1 cellular context compared by ENCODE assay signal in the genomic region with DNA sequence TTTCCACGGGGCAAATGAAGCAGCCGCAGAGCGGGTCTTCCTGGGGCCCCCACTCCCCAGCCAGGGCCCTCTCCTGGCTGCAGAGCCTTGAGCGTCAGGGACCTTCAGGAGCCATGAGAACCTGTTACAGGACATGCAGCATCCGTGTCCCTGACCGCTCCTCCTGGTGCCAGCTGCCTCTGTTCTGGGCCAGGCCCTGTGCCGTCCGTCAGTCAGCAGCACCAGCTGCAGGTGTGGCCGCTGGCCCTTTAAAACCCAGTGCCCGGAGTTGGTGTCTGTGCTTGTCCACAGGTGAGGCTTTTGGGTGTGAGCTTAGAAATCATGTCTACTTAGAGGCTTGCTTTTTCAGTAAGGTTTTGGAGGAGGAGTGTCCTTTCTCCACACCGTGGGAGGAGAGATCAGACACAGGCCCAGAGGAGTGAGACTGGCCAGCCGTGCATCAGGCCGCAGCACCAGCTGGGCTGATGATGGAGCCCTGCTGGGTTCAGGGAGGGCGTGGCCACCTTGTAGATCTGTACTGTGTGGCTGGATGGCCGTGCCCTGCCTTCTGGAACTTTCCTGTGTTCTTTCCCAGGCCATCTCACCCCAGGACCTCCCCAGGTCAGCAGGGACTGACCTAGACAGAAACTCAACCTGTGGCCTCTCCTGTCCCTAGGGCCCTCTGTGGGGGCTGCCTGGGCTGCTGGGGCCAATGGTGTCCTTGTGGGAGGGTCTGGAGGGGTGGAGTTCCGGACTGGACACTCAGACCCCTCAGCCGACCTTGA.
A peak's percentile ranks its signal among the peaks of the same experiment; 100 is the strongest.
TF ChIP-seq lines count a peak whose summit lies in the region.

No MANE protein-coding gene starts in this region.

TF ChIP-seq in HepG2, 621 proteins besides CTCF, POLR2A, EP300 and RAD21 (continued from another document and continues in another):
- no peak for TF ChIP-seq HOXA3 (CRISPR knock-in tag; IDR thresholded peaks at IDR 0.05)
- TF ChIP-seq EEA1 (CRISPR knock-in tag; IDR thresholded peaks at IDR 0.05; ENCODE audit: borderline replicate concordance), result no peak
- peak; percentile 25; the same call in 1 of the 2 replicates for TF ChIP-seq TGIF2 (CRISPR knock-in tag; IDR thresholded peaks at IDR 0.05)
- no peak for TF ChIP-seq ZNF790 (CRISPR knock-in tag; IDR thresholded peaks at IDR 0.05; ENCODE audit: borderline replicate concordance)
- TF ChIP-seq POLR2AphosphoS5 (IDR thresholded peaks at IDR 0.05; ENCODE audit: low read depth, low read length), result no peak
- TF ChIP-seq, protein P1, sequence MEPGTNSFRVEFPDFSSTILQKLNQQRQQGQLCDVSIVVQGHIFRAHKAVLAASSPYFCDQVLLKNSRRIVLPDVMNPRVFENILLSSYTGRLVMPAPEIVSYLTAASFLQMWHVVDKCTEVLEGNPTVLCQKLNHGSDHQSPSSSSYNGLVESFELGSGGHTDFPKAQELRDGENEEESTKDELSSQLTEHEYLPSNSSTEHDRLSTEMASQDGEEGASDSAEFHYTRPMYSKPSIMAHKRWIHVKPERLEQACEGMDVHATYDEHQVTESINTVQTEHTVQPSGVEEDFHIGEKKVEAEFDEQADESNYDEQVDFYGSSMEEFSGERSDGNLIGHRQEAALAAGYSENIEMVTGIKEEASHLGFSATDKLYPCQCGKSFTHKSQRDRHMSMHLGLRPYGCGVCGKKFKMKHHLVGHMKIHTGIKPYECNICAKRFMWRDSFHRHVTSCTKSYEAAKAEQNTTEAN (CRISPR knock-in tag; conservative IDR thresholded peaks at IDR 0.05), result no peak
- no peak for TF ChIP-seq ZNF430 (CRISPR knock-in tag; IDR thresholded peaks at IDR 0.05)
- TF ChIP-seq NAIF1 (CRISPR knock-in tag; IDR thresholded peaks at IDR 0.05; ENCODE audit: borderline replicate concordance), result no peak
- TF ChIP-seq, protein P2, sequence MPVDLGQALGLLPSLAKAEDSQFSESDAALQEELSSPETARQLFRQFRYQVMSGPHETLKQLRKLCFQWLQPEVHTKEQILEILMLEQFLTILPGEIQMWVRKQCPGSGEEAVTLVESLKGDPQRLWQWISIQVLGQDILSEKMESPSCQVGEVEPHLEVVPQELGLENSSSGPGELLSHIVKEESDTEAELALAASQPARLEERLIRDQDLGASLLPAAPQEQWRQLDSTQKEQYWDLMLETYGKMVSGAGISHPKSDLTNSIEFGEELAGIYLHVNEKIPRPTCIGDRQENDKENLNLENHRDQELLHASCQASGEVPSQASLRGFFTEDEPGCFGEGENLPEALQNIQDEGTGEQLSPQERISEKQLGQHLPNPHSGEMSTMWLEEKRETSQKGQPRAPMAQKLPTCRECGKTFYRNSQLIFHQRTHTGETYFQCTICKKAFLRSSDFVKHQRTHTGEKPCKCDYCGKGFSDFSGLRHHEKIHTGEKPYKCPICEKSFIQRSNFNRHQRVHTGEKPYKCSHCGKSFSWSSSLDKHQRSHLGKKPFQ (CRISPR knock-in tag; IDR thresholded peaks at IDR 0.05; ENCODE audit: insufficient replicate concordance), result no peak
- TF ChIP-seq, protein P3, sequence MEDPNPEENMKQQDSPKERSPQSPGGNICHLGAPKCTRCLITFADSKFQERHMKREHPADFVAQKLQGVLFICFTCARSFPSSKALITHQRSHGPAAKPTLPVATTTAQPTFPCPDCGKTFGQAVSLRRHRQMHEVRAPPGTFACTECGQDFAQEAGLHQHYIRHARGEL (CRISPR knock-in tag; IDR thresholded peaks at IDR 0.05), result no peak
- no peak; the same call in 1 of the 2 replicates for TF ChIP-seq TARDBP (CRISPR knock-in tag; IDR thresholded peaks at IDR 0.05)
- no peak for TF ChIP-seq ZNF644 (CRISPR knock-in tag; IDR thresholded peaks at IDR 0.05; ENCODE audit: low read depth)
- TF ChIP-seq, protein P4, sequence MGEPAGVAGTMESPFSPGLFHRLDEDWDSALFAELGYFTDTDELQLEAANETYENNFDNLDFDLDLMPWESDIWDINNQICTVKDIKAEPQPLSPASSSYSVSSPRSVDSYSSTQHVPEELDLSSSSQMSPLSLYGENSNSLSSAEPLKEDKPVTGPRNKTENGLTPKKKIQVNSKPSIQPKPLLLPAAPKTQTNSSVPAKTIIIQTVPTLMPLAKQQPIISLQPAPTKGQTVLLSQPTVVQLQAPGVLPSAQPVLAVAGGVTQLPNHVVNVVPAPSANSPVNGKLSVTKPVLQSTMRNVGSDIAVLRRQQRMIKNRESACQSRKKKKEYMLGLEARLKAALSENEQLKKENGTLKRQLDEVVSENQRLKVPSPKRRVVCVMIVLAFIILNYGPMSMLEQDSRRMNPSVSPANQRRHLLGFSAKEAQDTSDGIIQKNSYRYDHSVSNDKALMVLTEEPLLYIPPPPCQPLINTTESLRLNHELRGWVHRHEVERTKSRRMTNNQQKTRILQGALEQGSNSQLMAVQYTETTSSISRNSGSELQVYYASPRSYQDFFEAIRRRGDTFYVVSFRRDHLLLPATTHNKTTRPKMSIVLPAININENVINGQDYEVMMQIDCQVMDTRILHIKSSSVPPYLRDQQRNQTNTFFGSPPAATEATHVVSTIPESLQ (CRISPR knock-in tag; conservative IDR thresholded peaks at IDR 0.05), result no peak
- TF ChIP-seq ZNF329 (CRISPR knock-in tag; IDR thresholded peaks at IDR 0.05; ENCODE audit: low read depth), result no peak
- TF ChIP-seq, protein P5, sequence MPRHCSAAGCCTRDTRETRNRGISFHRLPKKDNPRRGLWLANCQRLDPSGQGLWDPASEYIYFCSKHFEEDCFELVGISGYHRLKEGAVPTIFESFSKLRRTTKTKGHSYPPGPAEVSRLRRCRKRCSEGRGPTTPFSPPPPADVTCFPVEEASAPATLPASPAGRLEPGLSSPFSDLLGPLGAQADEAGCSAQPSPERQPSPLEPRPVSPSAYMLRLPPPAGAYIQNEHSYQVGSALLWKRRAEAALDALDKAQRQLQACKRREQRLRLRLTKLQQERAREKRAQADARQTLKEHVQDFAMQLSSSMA (CRISPR knock-in tag; IDR thresholded peaks at IDR 0.05), result no peak
- TF ChIP-seq, protein P6, sequence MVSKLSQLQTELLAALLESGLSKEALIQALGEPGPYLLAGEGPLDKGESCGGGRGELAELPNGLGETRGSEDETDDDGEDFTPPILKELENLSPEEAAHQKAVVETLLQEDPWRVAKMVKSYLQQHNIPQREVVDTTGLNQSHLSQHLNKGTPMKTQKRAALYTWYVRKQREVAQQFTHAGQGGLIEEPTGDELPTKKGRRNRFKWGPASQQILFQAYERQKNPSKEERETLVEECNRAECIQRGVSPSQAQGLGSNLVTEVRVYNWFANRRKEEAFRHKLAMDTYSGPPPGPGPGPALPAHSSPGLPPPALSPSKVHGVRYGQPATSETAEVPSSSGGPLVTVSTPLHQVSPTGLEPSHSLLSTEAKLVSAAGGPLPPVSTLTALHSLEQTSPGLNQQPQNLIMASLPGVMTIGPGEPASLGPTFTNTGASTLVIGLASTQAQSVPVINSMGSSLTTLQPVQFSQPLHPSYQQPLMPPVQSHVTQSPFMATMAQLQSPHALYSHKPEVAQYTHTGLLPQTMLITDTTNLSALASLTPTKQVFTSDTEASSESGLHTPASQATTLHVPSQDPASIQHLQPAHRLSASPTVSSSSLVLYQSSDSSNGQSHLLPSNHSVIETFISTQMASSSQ (IDR thresholded peaks at IDR 0.05; ENCODE audit: low read depth), result no peak
- TF ChIP-seq, protein P6 (CRISPR knock-in tag; IDR thresholded peaks at IDR 0.05; ENCODE audit: borderline replicate concordance), result no peak
- no peak for TF ChIP-seq GTF3A (CRISPR knock-in tag; conservative IDR thresholded peaks at IDR 0.05)
- TF ChIP-seq AGO1 (IDR thresholded peaks at IDR 0.05; ENCODE audit: low read depth, low read length, poor library complexity, severe bottlenecking), result no peak
- TF ChIP-seq ZNF747 (CRISPR knock-in tag; IDR thresholded peaks at IDR 0.05; ENCODE audit: borderline replicate concordance), result no peak
- TF ChIP-seq, protein P7, sequence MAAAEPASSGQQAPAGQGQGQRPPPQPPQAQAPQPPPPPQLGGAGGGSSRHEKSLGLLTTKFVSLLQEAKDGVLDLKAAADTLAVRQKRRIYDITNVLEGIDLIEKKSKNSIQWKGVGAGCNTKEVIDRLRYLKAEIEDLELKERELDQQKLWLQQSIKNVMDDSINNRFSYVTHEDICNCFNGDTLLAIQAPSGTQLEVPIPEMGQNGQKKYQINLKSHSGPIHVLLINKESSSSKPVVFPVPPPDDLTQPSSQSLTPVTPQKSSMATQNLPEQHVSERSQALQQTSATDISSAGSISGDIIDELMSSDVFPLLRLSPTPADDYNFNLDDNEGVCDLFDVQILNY (CRISPR knock-in tag; conservative IDR thresholded peaks at IDR 0.05), result no peak
- no peak for TF ChIP-seq ZNF225 (CRISPR knock-in tag; IDR thresholded peaks at IDR 0.05)
- TF ChIP-seq, protein P8, sequence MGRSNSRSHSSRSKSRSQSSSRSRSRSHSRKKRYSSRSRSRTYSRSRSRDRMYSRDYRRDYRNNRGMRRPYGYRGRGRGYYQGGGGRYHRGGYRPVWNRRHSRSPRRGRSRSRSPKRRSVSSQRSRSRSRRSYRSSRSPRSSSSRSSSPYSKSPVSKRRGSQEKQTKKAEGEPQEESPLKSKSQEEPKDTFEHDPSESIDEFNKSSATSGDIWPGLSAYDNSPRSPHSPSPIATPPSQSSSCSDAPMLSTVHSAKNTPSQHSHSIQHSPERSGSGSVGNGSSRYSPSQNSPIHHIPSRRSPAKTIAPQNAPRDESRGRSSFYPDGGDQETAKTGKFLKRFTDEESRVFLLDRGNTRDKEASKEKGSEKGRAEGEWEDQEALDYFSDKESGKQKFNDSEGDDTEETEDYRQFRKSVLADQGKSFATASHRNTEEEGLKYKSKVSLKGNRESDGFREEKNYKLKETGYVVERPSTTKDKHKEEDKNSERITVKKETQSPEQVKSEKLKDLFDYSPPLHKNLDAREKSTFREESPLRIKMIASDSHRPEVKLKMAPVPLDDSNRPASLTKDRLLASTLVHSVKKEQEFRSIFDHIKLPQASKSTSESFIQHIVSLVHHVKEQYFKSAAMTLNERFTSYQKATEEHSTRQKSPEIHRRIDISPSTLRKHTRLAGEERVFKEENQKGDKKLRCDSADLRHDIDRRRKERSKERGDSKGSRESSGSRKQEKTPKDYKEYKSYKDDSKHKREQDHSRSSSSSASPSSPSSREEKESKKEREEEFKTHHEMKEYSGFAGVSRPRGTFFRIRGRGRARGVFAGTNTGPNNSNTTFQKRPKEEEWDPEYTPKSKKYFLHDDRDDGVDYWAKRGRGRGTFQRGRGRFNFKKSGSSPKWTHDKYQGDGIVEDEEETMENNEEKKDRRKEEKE (IDR thresholded peaks at IDR 0.05), result no peak
- 0 out of 2 replicates have a peak, but pooled peaks have one; percentile 31 for TF ChIP-seq KDM3A (CRISPR knock-in tag; IDR thresholded peaks at IDR 0.05; ENCODE audit: low read depth)
- no peak for TF ChIP-seq MBD4 (IDR thresholded peaks at IDR 0.05; ENCODE audit: borderline replicate concordance, low read length)
- no peak for TF ChIP-seq NFE2L2 (IDR thresholded peaks at IDR 0.05; ENCODE audit: low read length)
- no peak for TF ChIP-seq HOXD1 (CRISPR knock-in tag; IDR thresholded peaks at IDR 0.05)
- TF ChIP-seq HOXA7 (CRISPR knock-in tag; IDR thresholded peaks at IDR 0.05), result no peak
- TF ChIP-seq ZNF709 (CRISPR knock-in tag; IDR thresholded peaks at IDR 0.05), result no peak; the same call in 1 of the 2 replicates
- TF ChIP-seq, protein P9, sequence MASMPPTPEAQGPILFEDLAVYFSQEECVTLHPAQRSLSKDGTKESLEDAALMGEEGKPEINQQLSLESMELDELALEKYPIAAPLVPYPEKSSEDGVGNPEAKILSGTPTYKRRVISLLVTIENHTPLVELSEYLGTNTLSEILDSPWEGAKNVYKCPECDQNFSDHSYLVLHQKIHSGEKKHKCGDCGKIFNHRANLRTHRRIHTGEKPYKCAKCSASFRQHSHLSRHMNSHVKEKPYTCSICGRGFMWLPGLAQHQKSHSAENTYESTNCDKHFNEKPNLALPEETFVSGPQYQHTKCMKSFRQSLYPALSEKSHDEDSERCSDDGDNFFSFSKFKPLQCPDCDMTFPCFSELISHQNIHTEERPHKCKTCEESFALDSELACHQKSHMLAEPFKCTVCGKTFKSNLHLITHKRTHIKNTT (CRISPR knock-in tag; IDR thresholded peaks at IDR 0.05), result no peak
- no peak for TF ChIP-seq GZF1 (CRISPR knock-in tag; IDR thresholded peaks at IDR 0.05)
- TF ChIP-seq ZNF138 (CRISPR knock-in tag; IDR thresholded peaks at IDR 0.05; ENCODE audit: low read depth), result no peak
- TF ChIP-seq, protein P10, sequence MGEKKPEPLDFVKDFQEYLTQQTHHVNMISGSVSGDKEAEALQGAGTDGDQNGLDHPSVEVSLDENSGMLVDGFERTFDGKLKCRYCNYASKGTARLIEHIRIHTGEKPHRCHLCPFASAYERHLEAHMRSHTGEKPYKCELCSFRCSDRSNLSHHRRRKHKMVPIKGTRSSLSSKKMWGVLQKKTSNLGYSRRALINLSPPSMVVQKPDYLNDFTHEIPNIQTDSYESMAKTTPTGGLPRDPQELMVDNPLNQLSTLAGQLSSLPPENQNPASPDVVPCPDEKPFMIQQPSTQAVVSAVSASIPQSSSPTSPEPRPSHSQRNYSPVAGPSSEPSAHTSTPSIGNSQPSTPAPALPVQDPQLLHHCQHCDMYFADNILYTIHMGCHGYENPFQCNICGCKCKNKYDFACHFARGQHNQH (CRISPR knock-in tag; IDR thresholded peaks at IDR 0.05), result no peak
- TF ChIP-seq, protein P11, sequence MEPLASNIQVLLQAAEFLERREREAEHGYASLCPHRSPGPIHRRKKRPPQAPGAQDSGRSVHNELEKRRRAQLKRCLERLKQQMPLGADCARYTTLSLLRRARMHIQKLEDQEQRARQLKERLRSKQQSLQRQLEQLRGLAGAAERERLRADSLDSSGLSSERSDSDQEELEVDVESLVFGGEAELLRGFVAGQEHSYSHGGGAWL (CRISPR knock-in tag; IDR thresholded peaks at IDR 0.05), result no peak
- TF ChIP-seq, protein P12, sequence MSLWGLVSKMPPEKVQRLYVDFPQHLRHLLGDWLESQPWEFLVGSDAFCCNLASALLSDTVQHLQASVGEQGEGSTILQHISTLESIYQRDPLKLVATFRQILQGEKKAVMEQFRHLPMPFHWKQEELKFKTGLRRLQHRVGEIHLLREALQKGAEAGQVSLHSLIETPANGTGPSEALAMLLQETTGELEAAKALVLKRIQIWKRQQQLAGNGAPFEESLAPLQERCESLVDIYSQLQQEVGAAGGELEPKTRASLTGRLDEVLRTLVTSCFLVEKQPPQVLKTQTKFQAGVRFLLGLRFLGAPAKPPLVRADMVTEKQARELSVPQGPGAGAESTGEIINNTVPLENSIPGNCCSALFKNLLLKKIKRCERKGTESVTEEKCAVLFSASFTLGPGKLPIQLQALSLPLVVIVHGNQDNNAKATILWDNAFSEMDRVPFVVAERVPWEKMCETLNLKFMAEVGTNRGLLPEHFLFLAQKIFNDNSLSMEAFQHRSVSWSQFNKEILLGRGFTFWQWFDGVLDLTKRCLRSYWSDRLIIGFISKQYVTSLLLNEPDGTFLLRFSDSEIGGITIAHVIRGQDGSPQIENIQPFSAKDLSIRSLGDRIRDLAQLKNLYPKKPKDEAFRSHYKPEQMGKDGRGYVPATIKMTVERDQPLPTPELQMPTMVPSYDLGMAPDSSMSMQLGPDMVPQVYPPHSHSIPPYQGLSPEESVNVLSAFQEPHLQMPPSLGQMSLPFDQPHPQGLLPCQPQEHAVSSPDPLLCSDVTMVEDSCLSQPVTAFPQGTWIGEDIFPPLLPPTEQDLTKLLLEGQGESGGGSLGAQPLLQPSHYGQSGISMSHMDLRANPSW (CRISPR knock-in tag; IDR thresholded peaks at IDR 0.05; ENCODE audit: borderline replicate concordance), result no peak
- TF ChIP-seq ZNF121 (CRISPR knock-in tag; IDR thresholded peaks at IDR 0.05), result no peak
